20 cellular contexts compared by ENCODE assay signal in the genomic region with DNA sequence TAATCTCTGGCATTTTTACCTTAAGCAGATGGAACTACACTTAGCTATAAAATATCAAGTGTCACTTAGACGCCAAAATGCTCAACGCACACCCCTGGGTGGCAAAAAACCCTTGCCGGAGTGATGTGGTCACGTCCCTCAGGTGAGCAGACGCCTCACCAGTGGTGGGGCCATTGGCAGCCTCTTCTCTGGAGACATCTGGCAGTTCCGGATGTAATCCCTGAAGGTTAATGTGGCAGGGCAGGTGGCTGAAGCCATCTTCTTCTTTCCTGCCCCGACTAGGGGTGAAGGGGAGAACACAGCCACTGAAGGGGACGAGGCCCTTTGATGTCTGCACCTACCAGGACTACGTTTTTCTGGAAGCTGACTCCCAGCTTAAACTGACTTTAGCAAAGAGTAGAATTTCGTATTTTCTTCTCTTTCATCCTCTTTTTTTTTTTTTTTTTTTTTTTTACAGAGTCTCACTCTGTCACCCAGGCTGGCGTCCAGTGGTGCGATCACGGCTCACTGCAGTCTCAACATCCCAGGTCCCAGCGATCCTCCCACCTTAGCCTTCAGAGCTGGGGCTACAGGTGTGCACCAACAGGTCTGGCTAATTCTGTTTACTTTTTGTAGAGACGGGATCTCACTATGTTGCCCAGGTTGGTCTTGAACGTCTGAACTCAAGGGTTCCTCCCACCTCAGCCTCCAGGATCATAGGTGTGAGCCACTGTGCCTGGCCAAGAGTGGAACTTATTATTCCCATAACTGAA.
"Had no signal": no experiment of that assay in that cellular context is flagged by ENCODE, and none has a peak within 500 bp of the region (broad histone marks: within the 10 kb centered on the region; RNA-seq: fewer than 3 reads in every experiment).

No MANE protein-coding gene starts in this region.

- H3K9ac ChIP-seq: SK-N-SH had no signal

- ATAC-seq: Panc1, PC-3 had no signal

- DNase-seq: KBM-7, MV-4-11, NCI-H1048, NCI-H1105, NCI-H1417, NCI-H1436 treated with DMSO at 0.1 percent for 48 hours, NCI-H1694, NCI-H187 treated with DMSO at 0.1 percent for 48 hours, NCI-H226, NCI-H446, NCI-H510A, NCI-H524 treated with DMSO at 0.1 percent for 48 hours, NCI-H69, NCI-H774, PC-3, SHP77, SK-N-SH, SW 1271 had no signal

- H3K27ac ChIP-seq: RWPE1 had no signal

- H3K9me3 ChIP-seq: SK-N-SH had no signal
